In the genomic region with DNA sequence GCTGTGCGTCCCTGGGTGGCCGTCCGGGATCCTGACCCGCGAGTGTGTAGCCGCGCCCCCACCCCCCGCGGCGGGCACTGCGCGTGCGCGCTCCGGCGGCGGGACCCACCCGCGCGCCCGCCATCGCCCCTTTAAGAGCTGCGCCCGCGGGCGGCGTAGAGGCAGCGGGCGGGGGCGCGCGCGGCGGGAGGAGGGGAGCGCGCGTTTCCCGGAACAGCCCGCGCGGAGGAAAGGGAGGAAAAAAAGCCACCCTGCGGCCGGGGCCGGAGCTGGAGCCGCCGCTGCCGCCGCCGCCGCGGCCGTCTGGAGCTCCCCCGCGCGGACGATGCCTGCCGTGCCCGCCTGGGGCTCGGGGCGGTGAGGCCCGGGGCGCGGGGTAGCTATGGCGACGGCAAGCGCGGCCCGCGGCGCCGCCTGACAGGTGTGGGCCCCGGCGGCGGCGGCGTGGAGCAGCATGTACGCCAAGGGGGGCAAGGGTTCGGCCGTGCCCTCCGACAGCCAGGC, we compare ENCODE assay signal across 8 cellular contexts. TPM values are rescaled to one million over a fixed set of nuclear protein-coding genes. Genes with fewer than 3 reads are reported as not detected.
DNase-seq lines count a peak whose midpoint lies in the region; ATAC-seq, FAIRE-seq and TF ChIP-seq lines count a peak whose summit lies in the region.

A gene (plus strand): TSS at position 204 of the 504 bp plus-strand sequence. CDS start 251 bp downstream, at position 455.

- peak in 1 of 2 experiments; percentile 25; a peak in 2 of 6 replicates for ATAC-seq in A549
- peak; percentile 24 for ATAC-seq in esophagus mucosa

- no peak for TF ChIP-seq POLR2A in A549 (IDR thresholded peaks at IDR 0.05; ENCODE audit: low read length)

- FAIRE-seq in A549 (lab: Jason Lieb, UNC) = no peak
- peak; percentile 56 for FAIRE-seq in GM18507 (lab: Jason Lieb, UNC)

- peak within 1 kb of the TSS; percentile 16; the same call in 1 of the 2 replicates for H2AFZ ChIP-seq in OCI-LY7 (ENCODE audit: low read length)

- H3K9ac ChIP-seq in mucosa of stomach (ENCODE audit: low read length) (peak within 1 kb of the TSS; percentile 65), stomach smooth muscle (ENCODE audit: low read length in 2 of 2) (peak within 1 kb of the TSS in 1 of 2 donors; percentile 63)

- DNase-seq in A549 (ENCODE audit: low read depth in 1 of 2, low spot score in 1 of 2) = peak in 1 of 2 experiments; percentile 79
- peak; percentile 78 for DNase-seq in GM18507 (ENCODE audit: extremely low spot score, insufficient read length, low read depth)
- peak; percentile 29 for DNase-seq in HS-5 (ENCODE audit: low read depth)
- DNase-seq in OCI-LY7 (ENCODE audit: low spot score) = peak; percentile 88
- peak; percentile 78 to 85 for DNase-seq in activated T-cell treated with anti-CD3 and anti-CD28 coated beads, Interleukin-2, amount 50 U/mL, for 48 hours

- POLR2A ChIA-PET in A549 (lab: Yijun Ruan, JAX) (interaction anchor here (0.6 to 4.8 kb wide), 5 partner anchors 9 to 166 kb away, joined by 3 to 28 read pairs (median 5); a partner anchor contains a TSS), OCI-LY7 (lab: Charles Lee) (interaction anchor here (0.5 to 1.9 kb wide), 4 partner anchors 63 to 139 kb away, joined by 3 to 8 read pairs (median 4); a partner anchor contains a TSS)

- H3K4me3 ChIP-seq in A549 = peak within 1 kb of the TSS; percentile 77
- H3K4me3 ChIP-seq in OCI-LY7 (ENCODE audit: low read depth, low read length, poor library complexity, severe bottlenecking) = peak within 1 kb of the TSS; percentile 76
- H3K4me3 ChIP-seq in mucosa of stomach (ENCODE audit: low read length) = peak within 1 kb of the TSS; percentile 51
- peak within 1 kb of the TSS; percentile 62 to 76 for H3K4me3 ChIP-seq in stomach smooth muscle (ENCODE audit: low read length in 2 of 2)

- H3K27me3 ChIP-seq in mucosa of stomach (ENCODE audit: control insufficient read depth, insufficient read depth, low read length) = peaks cover 14% of the 10 kb centered on the region
- peaks cover 14 to 33% of the 10 kb centered on the region in 2 donors for H3K27me3 ChIP-seq in stomach smooth muscle (ENCODE audit: control insufficient read depth in 1 of 2, insufficient read depth in 2 of 2, low read length in 2 of 2)

- TF ChIP-seq RAD21 in A549 (conservative IDR thresholded peaks at IDR 0.05 in 1 of 2, IDR thresholded peaks at IDR 0.05 in 1 of 2) = no peak

- no peaks in the 10 kb centered on the region for H3K36me3 ChIP-seq in OCI-LY7 (ENCODE audit: insufficient read depth, low read length)
- H3K36me3 ChIP-seq in mucosa of stomach (ENCODE audit: control insufficient read depth, insufficient read depth, low read length) = no peaks in the 10 kb centered on the region
- no peaks in the 10 kb centered on the region for H3K36me3 ChIP-seq in stomach smooth muscle (ENCODE audit: control insufficient read depth in 2 of 2, insufficient read depth in 2 of 2, low read length in 2 of 2)

- H4K20me1 ChIP-seq in OCI-LY7 (ENCODE audit: insufficient read depth, low read length) = no peaks in the 10 kb centered on the region

- intact Hi-C loops in OCI-LY7 (cut with micrococcal nuclease; ENCODE audit: unreplicated experiment) = no loop called here

- peak within 1 kb of the TSS; percentile 96 to 100 for H3K27ac ChIP-seq in A549
- H3K27ac ChIP-seq in OCI-LY7 (ENCODE audit: low read depth, low read length, poor library complexity, severe bottlenecking) = peak within 1 kb of the TSS; percentile 33
- H3K27ac ChIP-seq in stomach smooth muscle (ENCODE audit: low read length) = peak within 1 kb of the TSS; percentile 84

- no TSS peak for BruUV-seq in OCI-LY7 (replicated peaks; lab: Mats Ljungman, UMichigan)

- peaks cover 19% of the 10 kb centered on the region; the same call in 1 of the 2 replicates for H3K79me2 ChIP-seq in OCI-LY7 (ENCODE audit: insufficient read depth, low read depth, low read length)

- TF ChIP-seq CTCF in A549 (IDR thresholded peaks at IDR 0.05) = peak; percentile 32; the same call in 2 of the 3 replicates
- TF ChIP-seq CTCF in OCI-LY7 (conservative IDR thresholded peaks at IDR 0.05; ENCODE audit: low read length) = no peak; the same call in none of the 2 replicates

- H3K4me1 ChIP-seq in A549 = peaks cover 52% of the 10 kb centered on the region
- peaks cover 87% of the 10 kb centered on the region for H3K4me1 ChIP-seq in OCI-LY7 (ENCODE audit: insufficient read depth, low read length, poor library complexity, severe bottlenecking)
- peaks cover 80% of the 10 kb centered on the region for H3K4me1 ChIP-seq in mucosa of stomach (ENCODE audit: control insufficient read depth, insufficient read depth, low read length)
- peaks cover 69% of the 10 kb centered on the region for H3K4me1 ChIP-seq in stomach smooth muscle (ENCODE audit: control insufficient read depth, insufficient read depth, low read length)

- H3K4me2 ChIP-seq in A549 = peak within 1 kb of the TSS; percentile 93
- peak within 1 kb of the TSS; percentile 71 for H3K4me2 ChIP-seq in OCI-LY7 (ENCODE audit: low read length)

- no peak for TF ChIP-seq EP300 in A549 (IDR thresholded peaks at IDR 0.05)

- no peaks in the 10 kb centered on the region for H3K9me2 ChIP-seq in OCI-LY7 (ENCODE audit: insufficient read depth, low read length)

- CTCF ChIA-PET in A549 (lab: Yijun Ruan, JAX) = interaction anchor here (0.6 to 4.4 kb wide), 18 partner anchors 9 to 227 kb away, joined by 3 to 31 read pairs (median 4); a partner anchor contains a TSS
- CTCF ChIA-PET in OCI-LY7 (lab: Charles Lee; ENCODE audit: unreplicated experiment) = interaction anchor here (0.6 to 0.8 kb wide), 2 partner anchors 21 to 97 kb away, joined by 3 to 4 read pairs; no protein-coding TSS in a partner anchor

- H3K9me3 ChIP-seq in A549 (no peaks in the 10 kb centered on the region), OCI-LY7 (ENCODE audit: low read length) (no peaks in the 10 kb centered on the region), mucosa of stomach (ENCODE audit: control insufficient read depth, low read length) (no peaks in the 10 kb centered on the region), stomach smooth muscle (ENCODE audit: control insufficient read depth in 2 of 2, low read length in 2 of 2) (no peaks in the 10 kb centered on the region)

- WGBS in A549 (ENCODE audit: missing lambda C conversion rate) = no CpG with 5 or more reads among the region's 80 CpGs

TF ChIP-seq in A549, 52 proteins besides CTCF, POLR2A, EP300 and RAD21 (continues in another document):
- TF ChIP-seq RARB (CRISPR knock-in tag; IDR thresholded peaks at IDR 0.05) (no peak), CBX8 (IDR thresholded peaks at IDR 0.05) (no peak), ZFP36 (IDR thresholded peaks at IDR 0.05; ENCODE audit: borderline replicate concordance, partially characterized antibody) (no peak), JUN (IDR thresholded peaks at IDR 0.05) (peak; percentile 33 to 73; a peak in 3 of 5 replicates), SMC3 (IDR thresholded peaks at IDR 0.05) (0 out of 3 replicates have a peak, but pooled peaks have one; percentile 27), GATA3 (IDR thresholded peaks at IDR 0.05; ENCODE audit: borderline replicate concordance) (no peak), ZSCAN20 (CRISPR knock-in tag; IDR thresholded peaks at IDR 0.05) (no peak), POLR2AphosphoS2 (conservative IDR thresholded peaks at IDR 0.05; ENCODE audit: low read length) (no peak), FOSL2 (IDR thresholded peaks at IDR 0.05) (no peak), FOSL2 (CRISPR knock-in tag; IDR thresholded peaks at IDR 0.05) (0 out of 2 replicates have a peak, but pooled peaks have one; percentile 2), ESRRA (IDR thresholded peaks at IDR 0.05; ENCODE audit: borderline replicate concordance, low read length) (no peak)
- TF ChIP-seq, protein P1, sequence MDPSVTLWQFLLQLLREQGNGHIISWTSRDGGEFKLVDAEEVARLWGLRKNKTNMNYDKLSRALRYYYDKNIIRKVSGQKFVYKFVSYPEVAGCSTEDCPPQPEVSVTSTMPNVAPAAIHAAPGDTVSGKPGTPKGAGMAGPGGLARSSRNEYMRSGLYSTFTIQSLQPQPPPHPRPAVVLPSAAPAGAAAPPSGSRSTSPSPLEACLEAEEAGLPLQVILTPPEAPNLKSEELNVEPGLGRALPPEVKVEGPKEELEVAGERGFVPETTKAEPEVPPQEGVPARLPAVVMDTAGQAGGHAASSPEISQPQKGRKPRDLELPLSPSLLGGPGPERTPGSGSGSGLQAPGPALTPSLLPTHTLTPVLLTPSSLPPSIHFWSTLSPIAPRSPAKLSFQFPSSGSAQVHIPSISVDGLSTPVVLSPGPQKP (IDR thresholded peaks at IDR 0.05; ENCODE audit: low read depth, low read length) = no peak
- TF ChIP-seq, protein P2, sequence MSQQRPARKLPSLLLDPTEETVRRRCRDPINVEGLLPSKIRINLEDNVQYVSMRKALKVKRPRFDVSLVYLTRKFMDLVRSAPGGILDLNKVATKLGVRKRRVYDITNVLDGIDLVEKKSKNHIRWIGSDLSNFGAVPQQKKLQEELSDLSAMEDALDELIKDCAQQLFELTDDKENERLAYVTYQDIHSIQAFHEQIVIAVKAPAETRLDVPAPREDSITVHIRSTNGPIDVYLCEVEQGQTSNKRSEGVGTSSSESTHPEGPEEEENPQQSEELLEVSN (IDR thresholded peaks at IDR 0.05; ENCODE audit: borderline replicate concordance, low read depth) = peak; percentile 68
- TF ChIP-seq, protein P3, sequence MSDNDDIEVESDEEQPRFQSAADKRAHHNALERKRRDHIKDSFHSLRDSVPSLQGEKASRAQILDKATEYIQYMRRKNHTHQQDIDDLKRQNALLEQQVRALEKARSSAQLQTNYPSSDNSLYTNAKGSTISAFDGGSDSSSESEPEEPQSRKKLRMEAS (IDR thresholded peaks at IDR 0.05) = peak; percentile 69
- TF ChIP-seq, protein P4, sequence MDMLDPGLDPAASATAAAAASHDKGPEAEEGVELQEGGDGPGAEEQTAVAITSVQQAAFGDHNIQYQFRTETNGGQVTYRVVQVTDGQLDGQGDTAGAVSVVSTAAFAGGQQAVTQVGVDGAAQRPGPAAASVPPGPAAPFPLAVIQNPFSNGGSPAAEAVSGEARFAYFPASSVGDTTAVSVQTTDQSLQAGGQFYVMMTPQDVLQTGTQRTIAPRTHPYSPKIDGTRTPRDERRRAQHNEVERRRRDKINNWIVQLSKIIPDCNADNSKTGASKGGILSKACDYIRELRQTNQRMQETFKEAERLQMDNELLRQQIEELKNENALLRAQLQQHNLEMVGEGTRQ (IDR thresholded peaks at IDR 0.05) = no peak

RNA-seq across cellular contexts. Expression of the gene that starts here (rescaled TPM):
- 5.4 and 6.9 TPM in 2 replicates for polyA plus RNA-seq in A549 (2011; rRNA removed)
- polyA plus RNA-seq in A549 (2012; cell fraction: cytosol; rRNA removed) = 28.5 and 47.8 TPM in 2 replicates
- polyA plus RNA-seq in A549 (2012; cell fraction: nucleus; rRNA removed) = 69.4 and 124 TPM in 2 replicates
- polyA plus RNA-seq in A549 (2017; fragmentation: RNase III; extraction: RNeasy Plus Mini Kit Qiagen cat#74134 plus additional on column Dnase treatment) = 37.8 to 43.2 TPM (median 41.5 TPM) in 3 replicates
- 5.0 and 10.7 TPM in 2 replicates for polyA minus RNA-seq in A549 (2011; rRNA and poly(A)+ RNA removed)
- total RNA-seq in OCI-LY7 (2014; rRNA removed; shearing (Covaris generic)) = 54.8 and 92.9 TPM in 2 replicates
- 97.5 and 117 TPM in 2 replicates for total RNA-seq in OCI-LY7 (2022)
- total RNA-seq in esophagus mucosa = 15.7 TPM

Comparison
In these comparisons a context has a peak if more than half of its experiments do, and no peak if none do; other contexts are left out.
1. H3K27ac ChIP-seq: peak in every context shown above with its lines; median percentile 98 in A549; 84 in stomach smooth muscle; 33 in OCI-LY7.